ENCODE assay signal across 8 cellular contexts in the genomic region with DNA sequence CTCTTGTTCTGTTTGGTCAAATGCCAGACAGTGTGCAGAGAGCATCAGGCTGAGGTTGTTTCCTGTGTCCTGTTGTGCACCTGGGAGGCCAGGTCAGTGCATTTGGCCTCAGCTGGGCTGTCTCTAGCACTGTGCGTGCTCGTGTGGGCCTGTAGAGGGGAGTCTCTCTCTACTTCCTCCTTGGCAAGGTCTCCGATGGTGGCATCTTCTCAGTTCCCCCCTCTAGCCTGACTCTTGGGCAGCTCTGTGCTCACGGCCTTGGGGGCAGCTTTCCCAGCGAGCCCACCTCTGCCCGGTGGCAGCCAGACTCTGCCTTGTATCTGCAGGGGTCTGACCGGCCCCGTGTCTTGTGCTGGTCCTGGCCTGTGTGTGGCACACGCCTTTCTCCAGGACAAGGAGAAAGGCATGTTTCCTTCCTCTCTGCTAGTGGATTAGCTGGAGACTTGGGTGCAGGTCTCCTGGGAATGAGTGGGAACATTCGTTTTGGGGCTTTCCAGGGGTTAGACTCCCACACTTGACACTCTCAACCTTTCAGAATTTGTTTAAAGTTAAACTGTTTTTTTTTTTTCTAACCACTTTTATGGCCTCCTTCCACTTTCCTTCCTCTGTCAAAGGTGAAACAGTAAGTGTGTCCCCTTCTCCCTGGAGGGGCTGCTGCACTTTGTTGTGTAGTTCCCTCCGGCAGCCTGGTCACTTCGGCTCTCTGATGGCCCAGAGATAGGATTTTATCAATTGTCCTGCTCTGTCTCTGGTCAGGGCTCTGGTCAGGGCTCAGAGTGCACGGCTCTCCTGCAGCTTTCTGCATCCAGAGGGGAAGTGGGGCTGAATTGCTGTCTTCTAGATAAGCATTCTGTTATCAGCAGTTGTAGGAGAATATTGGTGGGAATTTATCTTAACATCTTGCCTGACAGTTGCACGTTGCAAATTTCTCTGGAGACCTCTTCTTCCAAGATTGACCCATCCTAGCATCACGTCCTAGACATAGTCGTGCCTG.
DNase-seq lines count a peak whose midpoint lies in the region; ATAC-seq, FAIRE-seq and TF ChIP-seq lines count a peak whose summit lies in the region.

No MANE protein-coding gene starts in this region.

- DNase-seq in brain microvascular endothelial cell (no peak), natural killer cell (no peak), RCC 7860 (ENCODE audit: low spot score) (no peak), NCI-H1417 (lab: John Stamatoyannopoulos, UW) (no peak), substantia nigra (lab: John Stamatoyannopoulos, UW) (no peak)

- FAIRE-seq in RCC 7860 (lab: Jason Lieb, UNC), result no peak

- peaks cover 7% of the 10 kb centered on the region for H3K36me3 Mint-ChIP-seq in natural killer cell

- H3K36me3 ChIP-seq in HUES64 (ENCODE audit: insufficient read depth, low read length) (peaks cover 3% of the 10 kb centered on the region; the same call in 1 of the 2 replicates), brain microvascular endothelial cell (replicated peaks) (peaks cover 8% of the 10 kb centered on the region)

- 85% methylated on average over 16 of the region's 16 CpGs for WGBS in HUES64

- no peaks in the 10 kb centered on the region for H3K27me3 Mint-ChIP-seq in natural killer cell (ENCODE audit: low read depth in 2 of 2)

- H3K27me3 ChIP-seq in HUES64 (ENCODE audit: insufficient read depth, low read length) (no peaks in the 10 kb centered on the region), brain microvascular endothelial cell (replicated peaks) (no peaks in the 10 kb centered on the region)

- H3K9me3 ChIP-seq in HUES64 (ENCODE audit: insufficient read depth, low read depth, low read length), result no peaks in the 10 kb centered on the region

- H3K4me3 ChIP-seq in HUES64 (ENCODE audit: low read length), result no peak overlapping the region
- H3K4me3 ChIP-seq in brain microvascular endothelial cell (ENCODE audit: low read depth, low read length), result no peak overlapping the region

- peak overlapping the region; percentile 29; the same call in 1 of the 2 replicates for H3K27ac ChIP-seq in HUES64 (ENCODE audit: low read depth, low read length)
- H3K27ac ChIP-seq in brain microvascular endothelial cell, result no peak overlapping the region
- no peak overlapping the region for H3K27ac ChIP-seq in substantia nigra (ENCODE audit: low read depth, low read length, poor library complexity, severe bottlenecking)

- peak; percentile 58 for TF ChIP-seq CTCF in GM12874 (IDR thresholded peaks at IDR 0.05; ENCODE audit: insufficient read depth, low read depth, low read length)
- peak; percentile 37 for TF ChIP-seq CTCF in brain microvascular endothelial cell (IDR thresholded peaks at IDR 0.05; ENCODE audit: low read depth, low read length, missing control alignments)
- peak; percentile 26 for TF ChIP-seq CTCF in natural killer cell (IDR thresholded peaks at IDR 0.05)

- no peak overlapping the region for H3K9ac ChIP-seq in HUES64 (ENCODE audit: low read depth, low read length)

- peaks cover 48 to 57% of the 10 kb centered on the region in 2 donors for H3K4me1 Mint-ChIP-seq in natural killer cell

- no peaks in the 10 kb centered on the region for H3K9me3 Mint-ChIP-seq in natural killer cell

- H3K4me1 ChIP-seq in HUES64 (ENCODE audit: insufficient read depth, low read length), result peaks cover 28% of the 10 kb centered on the region

- in situ Hi-C loops in brain microvascular endothelial cell (cut with HindIII; ENCODE audit: low pct_ligation_motif_present, low sequenced_read_pairs), result no loop called here

- intact Hi-C loops in natural killer cell (cut with micrococcal nuclease), result no loop called here

- ATAC-seq in GM21526 (IDR thresholded peaks at IDR 0.05; ENCODE audit: low FRiP score, unreplicated experiment) (peak; percentile 63), natural killer cell (peak; percentile 87 to 91 (median 90))

- peak overlapping the region; percentile 17 for H3K4me3 Mint-ChIP-seq in natural killer cell

- H3K27ac Mint-ChIP-seq in natural killer cell, result peak overlapping the region; percentile 4 to 67
